35 cellular contexts compared by ENCODE assay signal in genomic region chr7:80735330-80735729, GRCh38.
"Had no signal": no experiment of that assay in that cellular context is flagged by ENCODE, and none has a peak within 500 bp of the region (broad histone marks: within the 10 kb centered on the region; RNA-seq: fewer than 3 reads in every experiment).

No MANE protein-coding gene starts in this region.

- H3K9me3 ChIP-seq: adrenal gland, ascending aorta had no signal

- H3K9me3 Mint-ChIP-seq: activated B cell treated with CpG ODN at 0.5 μM for 24 hours; activated CD4-positive, alpha-beta T cell treated with anti-CD3 and anti-CD28 coated beads, Interleukin-2, amount 10 ng/mL, durations not matched to agents 24 days and 14 days; activated CD8-positive, alpha-beta T cell treated with anti-CD3 and anti-CD28 coated beads for 36 hours; activated naive CD4-positive, alpha-beta T cell treated with anti-CD3 and anti-CD28 coated beads for 36 hours; activated T-helper 1 cell treated with anti-CD3 and anti-CD28 coated beads, Interleukin-12 subunit alpha, Interleukin-12 subunit beta, Interleukin-2, Interleukin-4 antibody, amounts not matched to agents 30 ng/mL and 10 ng/mL and 1 ng/mL, durations not matched to agents 14 hours and 24 hours and 36 hours; T-helper 1 cell treated with Interleukin-12 subunit alpha and Interleukin-12 subunit beta and Interleukin-4 antibody, amounts not matched to agents 30 μg/mL and 1 μg/mL, for 36 hours had no signal

- H3K4me3 Mint-ChIP-seq: activated B cell treated with CpG ODN at 0.5 μM for 24 hours; activated CD4-positive, alpha-beta memory T cell treated with anti-CD3 and anti-CD28 coated beads for 36 hours; activated CD4-positive, alpha-beta T cell treated with anti-CD3 and anti-CD28 coated beads, Interleukin-2, amount 10 ng/mL, durations not matched to agents 24 days and 14 days; activated CD8-positive, alpha-beta T cell treated with anti-CD3 and anti-CD28 coated beads for 36 hours; activated naive CD4-positive, alpha-beta T cell treated with anti-CD3 and anti-CD28 coated beads for 36 hours; activated naive CD8-positive, alpha-beta T cell treated with anti-CD3 and anti-CD28 coated beads for 36 hours; activated T-cell treated with anti-CD3 and anti-CD28 coated beads, Interleukin-2, amount 50 U/mL, for 4 hours; activated T-cell treated with anti-CD3 and anti-CD28 coated beads, Interleukin-2, amount 50 U/mL, for 72 hours; activated T-helper 1 cell treated with anti-CD3 and anti-CD28 coated beads, Interleukin-12 subunit alpha, Interleukin-12 subunit beta, Interleukin-2, Interleukin-4 antibody, amounts not matched to agents 30 ng/mL and 10 ng/mL and 1 ng/mL, durations not matched to agents 14 hours and 24 hours and 36 hours; activated T-helper 17 cell treated with anti-CD3 and anti-CD28 coated beads, Interleukin-2, amount 50 U/mL, for 72 hours; brain; T-helper 1 cell treated with Interleukin-12 subunit alpha and Interleukin-12 subunit beta and Interleukin-4 antibody, amounts not matched to agents 30 μg/mL and 1 μg/mL, for 36 hours; T-helper 2 cell treated with Interferon-gamma antibody and Interleukin-4, amounts not matched to agents 5 μg/mL and 100 μg/mL, for 36 hours had no signal

- H3K4me3 ChIP-seq: adrenal gland, ascending aorta, cardiac muscle cell had no signal

- DNase-seq: activated B cell treated with CpG ODN at 0.5 μM for 24 hours; activated CD4-positive, alpha-beta memory T cell treated with anti-CD3 and anti-CD28 coated beads for 36 hours; activated CD4-positive, alpha-beta T cell treated with anti-CD3 and anti-CD28 coated beads for 4 hours; activated CD4-positive, alpha-beta T cell treated with anti-CD3 and anti-CD28 coated beads, Interleukin-2, amount 10 ng/mL, durations not matched to agents 24 days and 14 days; activated CD4-positive, alpha-beta T cell treated with anti-CD3 and anti-CD28 coated beads, Interleukin-2, amount 50 U/mL, for 1 hour; activated CD4-positive, alpha-beta T cell treated with anti-CD3 and anti-CD28 coated beads, Interleukin-2, amount 50 U/mL, for 4 hours; activated CD4-positive, CD25-positive, alpha-beta regulatory T cell treated with anti-CD3 and anti-CD28 coated beads, Interleukin-2, amount 50 U/mL, for 72 hours; activated CD8-positive, alpha-beta memory T cell treated with anti-CD3 and anti-CD28 coated beads, Interleukin-2, amount 50 U/mL, for 4 hours; activated CD8-positive, alpha-beta T cell treated with anti-CD3 and anti-CD28 coated beads for 36 hours; activated effector memory CD4-positive, alpha-beta T cell treated with anti-CD3 and anti-CD28 coated beads, Interleukin-2, amount 50 U/mL, for 16 hours; activated gamma-delta T cell treated with Interleukin-2 at 50 U/mL for 16 hours; activated naive CD4-positive, alpha-beta T cell; activated naive CD4-positive, alpha-beta T cell treated with anti-CD3 and anti-CD28 coated beads for 36 hours; activated naive CD4-positive, alpha-beta T cell treated with anti-CD3 and anti-CD28 coated beads, Interleukin-2, amount 50 U/mL, for 16 hours; activated naive CD8-positive, alpha-beta T cell treated with anti-CD3 and anti-CD28 coated beads for 36 hours; activated T-cell treated with anti-CD3 and anti-CD28 coated beads for 4 hours; activated T-cell treated with anti-CD3 and anti-CD28 coated beads, Interleukin-2, amount 50 U/mL, for 1 hour; activated T-cell treated with anti-CD3 and anti-CD28 coated beads, Interleukin-2, amount 50 U/mL, for 4 hours; activated T-cell treated with anti-CD3 and anti-CD28 coated beads, Interleukin-2, amount 50 U/mL, for 72 hours; adrenal gland; amygdala; anterior cingulate cortex; central memory CD4-positive, alpha-beta T cell; T-helper 1 cell; T-helper 2 cell; T-helper 9 cell had no signal

- H3K27me3 ChIP-seq: adrenal gland, ascending aorta, cardiac muscle cell had no signal

- H3K27ac ChIP-seq: adrenal gland, ascending aorta, cardiac muscle cell, VCaP had no signal

- ATAC-seq: activated CD8-positive, alpha-beta T cell treated with anti-CD3 and anti-CD28 coated beads for 36 hours; activated naive CD4-positive, alpha-beta T cell treated with anti-CD3 and anti-CD28 coated beads, Interleukin-2, amount 50 U/mL, for 72 hours; activated T-cell treated with anti-CD3 and anti-CD28 coated beads, Interleukin-2, amount 50 U/mL, for 4 hours; activated T-cell treated with anti-CD3 and anti-CD28 coated beads, Interleukin-2, amount 50 U/mL, for 72 hours; activated T-helper 17 cell treated with anti-CD3 and anti-CD28 coated beads, Interleukin-2, amount 50 U/mL, for 72 hours had no signal

- H3K4me1 ChIP-seq: adrenal gland, ascending aorta had no signal

- H3K27me3 Mint-ChIP-seq: activated B cell treated with CpG ODN at 0.5 μM for 24 hours; activated CD4-positive, alpha-beta memory T cell treated with anti-CD3 and anti-CD28 coated beads for 36 hours; activated CD4-positive, alpha-beta T cell treated with anti-CD3 and anti-CD28 coated beads, Interleukin-2, amount 10 ng/mL, durations not matched to agents 24 days and 14 days; activated CD8-positive, alpha-beta T cell treated with anti-CD3 and anti-CD28 coated beads for 36 hours; activated naive CD8-positive, alpha-beta T cell treated with anti-CD3 and anti-CD28 coated beads for 36 hours; activated T-helper 17 cell treated with anti-CD3 and anti-CD28 coated beads, Interleukin-2, amount 50 U/mL, for 72 hours had no signal

- H3K4me1 Mint-ChIP-seq: activated B cell treated with CpG ODN at 0.5 μM for 24 hours; activated CD4-positive, alpha-beta T cell treated with anti-CD3 and anti-CD28 coated beads, Interleukin-2, amount 10 ng/mL, durations not matched to agents 24 days and 14 days; activated naive CD8-positive, alpha-beta T cell treated with anti-CD3 and anti-CD28 coated beads for 36 hours; activated T-helper 17 cell treated with anti-CD3 and anti-CD28 coated beads, Interleukin-2, amount 50 U/mL, for 72 hours; brain had no signal

- H3K36me3 ChIP-seq: adrenal gland, ascending aorta, cardiac muscle cell had no signal

- H3K27ac Mint-ChIP-seq: activated B cell treated with CpG ODN at 0.5 μM for 24 hours; activated CD4-positive, alpha-beta memory T cell treated with anti-CD3 and anti-CD28 coated beads for 36 hours; activated CD4-positive, alpha-beta T cell treated with anti-CD3 and anti-CD28 coated beads, Interleukin-2, amount 10 ng/mL, durations not matched to agents 24 days and 14 days; activated CD8-positive, alpha-beta T cell treated with anti-CD3 and anti-CD28 coated beads for 36 hours; activated naive CD4-positive, alpha-beta T cell treated with anti-CD3 and anti-CD28 coated beads for 36 hours; activated naive CD4-positive, alpha-beta T cell treated with anti-CD3 and anti-CD28 coated beads, Interleukin-2, amount 50 U/mL, for 72 hours; activated naive CD8-positive, alpha-beta T cell treated with anti-CD3 and anti-CD28 coated beads for 36 hours; activated T-cell treated with anti-CD3 and anti-CD28 coated beads, Interleukin-2, amount 50 U/mL, for 72 hours; activated T-helper 1 cell treated with anti-CD3 and anti-CD28 coated beads, Interleukin-12 subunit alpha, Interleukin-12 subunit beta, Interleukin-2, Interleukin-4 antibody, amounts not matched to agents 30 ng/mL and 10 ng/mL and 1 ng/mL, durations not matched to agents 14 hours and 24 hours and 36 hours; activated T-helper 17 cell treated with anti-CD3 and anti-CD28 coated beads, Interleukin-2, amount 50 U/mL, for 72 hours; brain; T-helper 1 cell treated with Interleukin-12 subunit alpha and Interleukin-12 subunit beta and Interleukin-4 antibody, amounts not matched to agents 30 μg/mL and 1 μg/mL, for 36 hours; T-helper 2 cell treated with Interferon-gamma antibody and Interleukin-4, amounts not matched to agents 5 μg/mL and 100 μg/mL, for 36 hours had no signal

- H3K36me3 Mint-ChIP-seq: activated CD4-positive, alpha-beta memory T cell treated with anti-CD3 and anti-CD28 coated beads for 36 hours; activated naive CD4-positive, alpha-beta T cell treated with anti-CD3 and anti-CD28 coated beads, Interleukin-2, amount 50 U/mL, for 72 hours; activated naive CD8-positive, alpha-beta T cell treated with anti-CD3 and anti-CD28 coated beads for 36 hours; brain had no signal
